In genomic region chrX:42748067-42748850, GRCh38 we compare ENCODE assay signal across 17 cellular contexts. TPM values are rescaled to one million over a fixed set of nuclear protein-coding genes. Genes with fewer than 3 reads are reported as not detected.
DNase-seq lines count a peak whose midpoint lies in the region; TF ChIP-seq lines count a peak whose summit lies in the region.
"Had no signal": no experiment of that assay in that cellular context is flagged by ENCODE, and none has a peak within 500 bp of the region (broad histone marks: within the 10 kb centered on the region; RNA-seq: fewer than 3 reads in every experiment).

No MANE protein-coding gene starts in this region.

- H3K9ac ChIP-seq in MM.1S (ENCODE audit: low read length), result no peak overlapping the region
- H3K9ac ChIP-seq: GM23248 had no signal

- H3K4me1 ChIP-seq in MM.1S (ENCODE audit: low read length), result no peaks in the 10 kb centered on the region
- H3K4me1 ChIP-seq: BE2C, body of pancreas, sigmoid colon had no signal

- H3K9me3 ChIP-seq in MM.1S (replicated peaks; ENCODE audit: insufficient read depth, low read length), result no peaks in the 10 kb centered on the region
- H3K9me3 ChIP-seq: BE2C, body of pancreas, sigmoid colon had no signal

- H2AFZ ChIP-seq in MM.1S (ENCODE audit: low read length), result no peak overlapping the region
- H2AFZ ChIP-seq: GM23248, PC-9 had no signal

- no peaks in the 10 kb centered on the region for H3K36me3 ChIP-seq in MM.1S (replicated peaks; ENCODE audit: insufficient read depth, low read length)
- H3K36me3 ChIP-seq: BE2C, sigmoid colon had no signal

- no peaks in the 10 kb centered on the region for H4K20me1 ChIP-seq in MM.1S (ENCODE audit: insufficient read depth, low read length)

- no peak overlapping the region for H3K4me3 ChIP-seq in MM.1S (ENCODE audit: low read length)
- H3K4me3 ChIP-seq: body of pancreas, GM23248, PC-9, sigmoid colon, SK-N-MC had no signal

- H3K27ac ChIP-seq in MM.1S (ENCODE audit: low read length), result no peak overlapping the region
- H3K27ac ChIP-seq: body of pancreas, GM23248, PC-9, sigmoid colon, SK-N-MC had no signal

- no peaks in the 10 kb centered on the region for H3K79me2 ChIP-seq in MM.1S (ENCODE audit: low read length)

- H3K27me3 ChIP-seq in MM.1S (replicated peaks; ENCODE audit: insufficient read depth, low read length), result no peaks in the 10 kb centered on the region
- H3K27me3 ChIP-seq: BE2C, body of pancreas, sigmoid colon had no signal

- TF ChIP-seq CTCF in MM.1S (IDR thresholded peaks at IDR 0.05; ENCODE audit: low read length), result no peak

- no peak overlapping the region for H3K4me2 ChIP-seq in MM.1S (ENCODE audit: low read depth, low read length)
- H3K4me2 ChIP-seq: PC-9 had no signal

- H3F3A ChIP-seq in MM.1S (ENCODE audit: insufficient read depth, low read length), result no peaks in the 10 kb centered on the region

- DNase-seq in EL (peak; percentile 41), amniotic epithelial cell (ENCODE audit: low read depth) (peak; percentile 47), fibroblast of peridontal ligament (ENCODE audit: extremely low read depth) (peak; percentile 59), renal cortical epithelial cell (ENCODE audit: low read depth) (peak; percentile 16), MM.1S (no peak), NCI-H2196 (lab: John Stamatoyannopoulos, UW; ENCODE audit: unreplicated experiment) (no peak), NCI-H146 treated with DMSO at 0.1 percent for 48 hours (lab: John Stamatoyannopoulos, UW; ENCODE audit: unreplicated experiment) (no peak)
- DNase-seq: activated CD4-positive, alpha-beta T cell treated with anti-CD3 and anti-CD28 coated beads for 36 hours; BE2C; body of pancreas; GM23248; NCI-H2107; NCI-H526 treated with DMSO at 0.1 percent for 48 hours; occipital lobe; PC-9; sigmoid colon had no signal

- no peaks in the 10 kb centered on the region for H3K9me2 ChIP-seq in MM.1S (replicated peaks; ENCODE audit: insufficient read depth, low read length)

RNA-seq across cellular contexts. Expression of gene PPP1R2C, which starts 29.7 kb away (rescaled TPM):
- not detected in 2 replicates for total RNA-seq in renal cortical epithelial cell
- total RNA-seq: activated CD4-positive, alpha-beta T cell treated with anti-CD3 and anti-CD28 coated beads for 36 hours; body of pancreas; GM23248; occipital lobe; PC-9; sigmoid colon had no signal

Comparison
In these comparisons a context has a peak if more than half of its experiments do, and no peak if none do; other contexts are left out.
1. DNase-seq: peak in EL (single experiment), amniotic epithelial cell (single experiment), fibroblast of peridontal ligament (single experiment) and renal cortical epithelial cell (single experiment); none in MM.1S (single experiment), NCI-H2196 (single experiment) and NCI-H146 treated with DMSO at 0.1 percent for 48 hours (single experiment).